ENCODE assay signal across 1 cellular context in genomic region chr6:26081096-26081495, GRCh38. TPM values are rescaled to one million over a fixed set of nuclear protein-coding genes. Genes with fewer than 3 reads are reported as not detected.
"Had no signal": no experiment of that assay in that cellular context is flagged by ENCODE, and none has a peak within 500 bp of the region (broad histone marks: within the 10 kb centered on the region; RNA-seq: fewer than 3 reads in every experiment).

No MANE protein-coding gene starts in this region.

RNA-seq across cellular contexts. Expression of gene HFE, which starts 6.1 kb away (rescaled TPM):
- polyA plus RNA-seq: neural cell had no signal
